1 cellular context compared by ENCODE assay signal in genomic region chr1:2585318-2586092, GRCh38.
TF ChIP-seq lines count a peak whose summit lies in the region.

No MANE protein-coding gene starts in this region.

TF ChIP-seq in HEK293, 187 proteins besides CTCF, POLR2A, EP300 and RAD21 (continued from another document and continues in another):
- TF ChIP-seq REST (tag by site-specific recombination; IDR thresholded peaks at IDR 0.05) (no peak), ZNF513 (tag by site-specific recombination; IDR thresholded peaks at IDR 0.05) (no peak), FEZF1 (tag by site-specific recombination; IDR thresholded peaks at IDR 0.05) (no peak), ZNF112 (tag by site-specific recombination; IDR thresholded peaks at IDR 0.05) (no peak), ZNF692 (tag by site-specific recombination; IDR thresholded peaks at IDR 0.05) (no peak), ZNF239 (tag by site-specific recombination; IDR thresholded peaks at IDR 0.05) (no peak), ZFP37 (tag by site-specific recombination; IDR thresholded peaks at IDR 0.05) (no peak), ZSCAN16 (tag by site-specific recombination; IDR thresholded peaks at IDR 0.05) (no peak), ZFP3 (tag by site-specific recombination; IDR thresholded peaks at IDR 0.05; ENCODE audit: low read depth) (no peak), ZNF600 (tag by site-specific recombination; IDR thresholded peaks at IDR 0.05) (peak; percentile 98), ZNF610 (tag by site-specific recombination; IDR thresholded peaks at IDR 0.05; ENCODE audit: borderline replicate concordance) (no peak), PRDM4 (tag by site-specific recombination; IDR thresholded peaks at IDR 0.05) (no peak), ZNF10 (tag by site-specific recombination; IDR thresholded peaks at IDR 0.05) (0 out of 2 replicates have a peak, but pooled peaks have one; percentile 16), ZNF426 (tag by site-specific recombination; IDR thresholded peaks at IDR 0.05) (no peak), ZIC2 (tag by site-specific recombination; IDR thresholded peaks at IDR 0.05) (peak; percentile 8; the same call in 1 of the 2 replicates), INSM2 (tag by site-specific recombination; IDR thresholded peaks at IDR 0.05) (no peak), ZSCAN23 (tag by site-specific recombination; IDR thresholded peaks at IDR 0.05) (no peak), ZNF660 (tag by site-specific recombination; IDR thresholded peaks at IDR 0.05) (no peak), ZSCAN5A (tag by site-specific recombination; IDR thresholded peaks at IDR 0.05) (no peak), ZNF645 (tag by site-specific recombination; IDR thresholded peaks at IDR 0.05) (no peak), PATZ1 (tag by site-specific recombination; IDR thresholded peaks at IDR 0.05) (peak; percentile 61), SETDB1 (IDR thresholded peaks at IDR 0.05; ENCODE audit: insufficient read length, low read length) (no peak), ZBTB17 (tag by site-specific recombination; IDR thresholded peaks at IDR 0.05) (no peak), ZNF416 (tag by site-specific recombination; IDR thresholded peaks at IDR 0.05) (no peak), ZBTB48 (tag by site-specific recombination; IDR thresholded peaks at IDR 0.05) (no peak), ZNF785 (tag by site-specific recombination; IDR thresholded peaks at IDR 0.05) (no peak), ZNF626 (tag by site-specific recombination; IDR thresholded peaks at IDR 0.05) (no peak), PRDM6 (tag by site-specific recombination; IDR thresholded peaks at IDR 0.05) (no peak), ZNF311 (tag by site-specific recombination; IDR thresholded peaks at IDR 0.05; ENCODE audit: borderline replicate concordance) (no peak), ZBTB6 (tag by site-specific recombination; IDR thresholded peaks at IDR 0.05) (peak; percentile 68; the same call in 1 of the 2 replicates), SP3 (tag by site-specific recombination; IDR thresholded peaks at IDR 0.05) (no peak), SP2 (tag by site-specific recombination; IDR thresholded peaks at IDR 0.05) (0 out of 2 replicates have a peak, but pooled peaks have one; percentile 31), TCF7L2 (IDR thresholded peaks at IDR 0.05; ENCODE audit: borderline replicate concordance, low read depth, low read length) (no peak), ZNF157 (tag by site-specific recombination; IDR thresholded peaks at IDR 0.05) (no peak), REPIN1 (tag by site-specific recombination; IDR thresholded peaks at IDR 0.05; ENCODE audit: low read depth) (no peak), ZNF768 (tag by site-specific recombination; IDR thresholded peaks at IDR 0.05) (no peak), ZNF37A (tag by site-specific recombination; IDR thresholded peaks at IDR 0.05) (no peak), ZNF664 (tag by site-specific recombination; IDR thresholded peaks at IDR 0.05) (no peak), ZNF184 (tag by site-specific recombination; IDR thresholded peaks at IDR 0.05) (no peak), SCRT1 (tag by site-specific recombination; IDR thresholded peaks at IDR 0.05; ENCODE audit: borderline replicate concordance) (no peak), ZNF155 (tag by site-specific recombination; IDR thresholded peaks at IDR 0.05) (no peak), ZNF521 (tag by site-specific recombination; IDR thresholded peaks at IDR 0.05) (no peak), BCL11A (tag by site-specific recombination; IDR thresholded peaks at IDR 0.05; ENCODE audit: low read depth) (no peak; the same call in 1 of the 2 replicates), ZNF830 (tag by site-specific recombination; IDR thresholded peaks at IDR 0.05; ENCODE audit: low read depth) (no peak), ZNF132 (tag by site-specific recombination; IDR thresholded peaks at IDR 0.05; ENCODE audit: borderline replicate concordance) (no peak), ZNF335 (tag by site-specific recombination; conservative IDR thresholded peaks at IDR 0.05) (peak; percentile 98)
